In genomic region chr15:101406014-101406413, GRCh38 we compare ENCODE assay signal across 18 cellular contexts.
"Had no signal": no experiment of that assay in that cellular context is flagged by ENCODE, and none has a peak within 500 bp of the region (broad histone marks: within the 10 kb centered on the region; RNA-seq: fewer than 3 reads in every experiment).

No MANE protein-coding gene starts in this region.

- H3K27me3 ChIP-seq: tibial nerve, uterus had no signal

- DNase-seq: activated B cell treated with CpG ODN at 0.5 μM for 24 hours; activated CD4-positive, alpha-beta memory T cell treated with anti-CD3 and anti-CD28 coated beads for 36 hours; activated CD4-positive, alpha-beta T cell treated with anti-CD3 and anti-CD28 coated beads for 36 hours; activated gamma-delta T cell treated with Interleukin-2 at 50 U/mL for 16 hours; activated T-cell treated with anti-CD3 and anti-CD28 coated beads for 4 hours; aorta; effector CD4-positive, alpha-beta T cell; erythroblast; foreskin fibroblast; kidney; lower lobe of right lung; mucosa of descending colon; right cardiac atrium; stimulated activated CD4-positive, alpha-beta T cell treated with anti-CD3 and anti-CD28 coated beads, Interleukin-1b, Interleukin-23, amount 100 ng/mL, for 48 hours; T-helper 9 cell; uterus had no signal

- H3K36me3 ChIP-seq: lower lobe of right lung, tibial nerve, uterus had no signal

- H3K4me3 ChIP-seq: lower lobe of right lung, mucosa of descending colon, tibial nerve, uterus had no signal

- ATAC-seq: activated CD4-positive, alpha-beta T cell treated with anti-CD3 and anti-CD28 coated beads for 36 hours; activated naive CD4-positive, alpha-beta T cell treated with anti-CD3 and anti-CD28 coated beads, Interleukin-2, amount 50 U/mL, for 72 hours; mucosa of descending colon; right cardiac atrium had no signal

- H3K4me1 ChIP-seq: lower lobe of right lung, tibial nerve, uterus had no signal

- H3K9me3 ChIP-seq: lower lobe of right lung, mucosa of descending colon, uterus had no signal

- H3K27ac ChIP-seq: lower lobe of right lung, tibial nerve, uterus had no signal
